In genomic region chr5:151798674-151799073, GRCh38 we compare ENCODE assay signal across 25 cellular contexts.
"Had no signal": no experiment of that assay in that cellular context is flagged by ENCODE, and none has a peak within 500 bp of the region (broad histone marks: within the 10 kb centered on the region; RNA-seq: fewer than 3 reads in every experiment).

No MANE protein-coding gene starts in this region.

- H3K4me3 Mint-ChIP-seq: T-helper 17 cell had no signal

- H3K27me3 ChIP-seq: adrenal gland, ascending aorta, brain microvascular endothelial cell, esophagus muscularis mucosa, gastrocnemius medialis, left lung, neutrophil, pancreas, testis, uterus had no signal

- ATAC-seq: gastrocnemius medialis; left lung; naive thymus-derived CD4-positive, alpha-beta T cell; pancreas; right cardiac atrium; T-helper 17 cell had no signal

- H3K9me3 Mint-ChIP-seq: activated naive CD4-positive, alpha-beta T cell treated with anti-CD3 and anti-CD28 coated beads, Interleukin-2, amount 50 U/mL, for 24 hours; naive thymus-derived CD4-positive, alpha-beta T cell had no signal

- H3K27me3 Mint-ChIP-seq: activated naive CD4-positive, alpha-beta T cell treated with anti-CD3 and anti-CD28 coated beads, Interleukin-2, amount 50 U/mL, for 24 hours; naive thymus-derived CD4-positive, alpha-beta T cell; T-helper 17 cell had no signal

- H3K36me3 ChIP-seq: uterus had no signal

- DNase-seq: activated CD4-positive, CD25-positive, alpha-beta regulatory T cell; activated CD8-positive, alpha-beta memory T cell treated with anti-CD3 and anti-CD28 coated beads for 24 hours; activated gamma-delta T cell; central memory CD4-positive, alpha-beta T cell; effector memory CD4-positive, alpha-beta T cell; gastrocnemius medialis; hippocampal formation; kidney glomerular epithelial cell; left lung; naive thymus-derived CD4-positive, alpha-beta T cell; pancreas; stimulated activated CD4-positive, alpha-beta T cell treated with anti-CD3 and anti-CD28 coated beads, Interleukin-1b, Interleukin-23, amount 100 ng/mL, for 48 hours; T-helper 17 cell; testis; trophoblast cell; uterus had no signal

- H3K4me3 ChIP-seq: adrenal gland, ascending aorta, esophagus muscularis mucosa, gastrocnemius medialis, left lung, lung, pancreas, skin epidermis, testis, uterus had no signal

- H3K4me1 ChIP-seq: adrenal gland, ascending aorta, left lung, pancreas, testis, uterus had no signal

- H3K9me3 ChIP-seq: adrenal gland, ascending aorta, esophagus muscularis mucosa, gastrocnemius medialis, left lung, neutrophil, pancreas, testis, uterus had no signal

- H3K27ac ChIP-seq: adrenal gland, ascending aorta, brain microvascular endothelial cell, esophagus muscularis mucosa, gastrocnemius medialis, left lung, pancreas, skin epidermis, testis, uterus had no signal
